In genomic region chr2:17821535-17822451, GRCh38 we compare ENCODE assay signal across 12 cellular contexts. TPM values are rescaled to one million over a fixed set of nuclear protein-coding genes. Genes with fewer than 3 reads are reported as not detected.
DNase-seq lines count a peak whose midpoint lies in the region; ATAC-seq and TF ChIP-seq lines count a peak whose summit lies in the region.
"Had no signal": no experiment of that assay in that cellular context is flagged by ENCODE, and none has a peak within 500 bp of the region (broad histone marks: within the 10 kb centered on the region; RNA-seq: fewer than 3 reads in every experiment).

No MANE protein-coding gene starts in this region.

- H2AFZ ChIP-seq in GM23338 (peak overlapping the region; percentile 90), neural progenitor cell (replicated peaks) (no peak overlapping the region)

- H3K9me3 ChIP-seq in neural progenitor cell (ENCODE audit: low read depth) (no peaks in the 10 kb centered on the region), MG63 (no peaks in the 10 kb centered on the region)

- intact Hi-C loops in MCF 10A (cut with micrococcal nuclease) = no loop called here

- H3K27me3 ChIP-seq in GM23338 (ENCODE audit: insufficient read depth) (no peaks in the 10 kb centered on the region), neural progenitor cell (no peaks in the 10 kb centered on the region), MG63 (no peaks in the 10 kb centered on the region)

- ATAC-seq in GM19023 (IDR thresholded peaks at IDR 0.05; ENCODE audit: unreplicated experiment) (peak; percentile 51), GM23338 (peak; percentile 87), GM18520 (IDR thresholded peaks at IDR 0.05; ENCODE audit: unreplicated experiment) (no peak), HG02588 (IDR thresholded peaks at IDR 0.05; ENCODE audit: unreplicated experiment) (no peak)

- DNase-seq in GM23338 (ENCODE audit: low spot score) (no peak), OCI-M1 (lab: John Stamatoyannopoulos, UW) (peak; percentile 54), neural progenitor cell (ENCODE audit: low spot score) (peak; percentile 18), MG63 (no peak), MCF 10A (ENCODE audit: unreplicated experiment) (no peak)
- DNase-seq: activated CD4-positive, alpha-beta T cell treated with anti-CD3 and anti-CD28 coated beads for 4 hours; NCI-H1105 had no signal

- H3K27ac ChIP-seq in GM23338 (ENCODE audit: low read depth) = no peak overlapping the region
- no peak overlapping the region for H3K27ac ChIP-seq in neural progenitor cell

- H3K36me3 ChIP-seq in GM23338 (ENCODE audit: insufficient read depth) (no peaks in the 10 kb centered on the region), neural progenitor cell (no peaks in the 10 kb centered on the region), MG63 (no peaks in the 10 kb centered on the region)

- H3K4me3 ChIP-seq in GM23338 = no peak overlapping the region
- H3K4me3 ChIP-seq in neural progenitor cell = no peak overlapping the region
- H3K4me3 ChIP-seq in MG63 = no peak overlapping the region

- H3F3A ChIP-seq in GM23338 (replicated peaks; ENCODE audit: low read depth) = no peaks in the 10 kb centered on the region
- peaks cover 3% of the 10 kb centered on the region for H3F3A ChIP-seq in neural progenitor cell (ENCODE audit: low read depth)

- H3K9me3 Mint-ChIP-seq in GM23338 (peaks cover 4% of the 10 kb centered on the region; the same call in 2 of the 3 replicates), neural progenitor cell (peaks cover 2% of the 10 kb centered on the region), MCF 10A (ENCODE audit: unreplicated experiment) (no peaks in the 10 kb centered on the region)

- H3K79me2 ChIP-seq in GM23338 (replicated peaks; ENCODE audit: insufficient read depth) = no peaks in the 10 kb centered on the region
- H3K79me2 ChIP-seq in neural progenitor cell (ENCODE audit: low read depth) = no peaks in the 10 kb centered on the region

- H3K4me2 ChIP-seq in GM23338 (no peak overlapping the region), neural progenitor cell (peak overlapping the region; percentile 52)

- H3K27ac Mint-ChIP-seq in GM23338 (no peak overlapping the region), neural progenitor cell (no peak overlapping the region), MCF 10A (ENCODE audit: low read depth, unreplicated experiment) (no peak overlapping the region)

- CTCF ChIA-PET in MCF 10A (lab: Yijun Ruan, JAX) = interaction anchor here (0.8 to 4.0 kb wide), 5 partner anchors 8 to 557 kb away, joined by 3 to 30 read pairs (median 5); no protein-coding TSS in a partner anchor

- peaks cover 6% of the 10 kb centered on the region for H3K27me3 Mint-ChIP-seq in GM23338 (ENCODE audit: insufficient read depth, low read depth, poor library complexity)
- H3K27me3 Mint-ChIP-seq in neural progenitor cell (ENCODE audit: insufficient read depth, low read depth) = peaks cover 9% of the 10 kb centered on the region
- H3K27me3 Mint-ChIP-seq in MCF 10A (ENCODE audit: insufficient read depth, unreplicated experiment) = no peaks in the 10 kb centered on the region

- H4K20me1 ChIP-seq in GM23338 (replicated peaks; ENCODE audit: insufficient read depth) (no peaks in the 10 kb centered on the region), neural progenitor cell (ENCODE audit: low read depth) (no peaks in the 10 kb centered on the region)

- H3K9ac ChIP-seq in neural progenitor cell = no peak overlapping the region

- H3K36me3 Mint-ChIP-seq in GM23338 (ENCODE audit: low read depth) (no peaks in the 10 kb centered on the region), neural progenitor cell (no peaks in the 10 kb centered on the region), MCF 10A (ENCODE audit: insufficient read depth, unreplicated experiment) (no peaks in the 10 kb centered on the region)

- H3K4me1 ChIP-seq in GM23338 (ENCODE audit: insufficient read depth) (peaks cover 5% of the 10 kb centered on the region), neural progenitor cell (peaks cover 22% of the 10 kb centered on the region)

- BruUV-seq in MCF 10A (replicated peaks; lab: Mats Ljungman, UMichigan) = no TSS peak

- H3K4me1 Mint-ChIP-seq in GM23338 (peaks cover 20% of the 10 kb centered on the region), neural progenitor cell (peaks cover 18% of the 10 kb centered on the region), MCF 10A (ENCODE audit: insufficient read depth, unreplicated experiment) (no peaks in the 10 kb centered on the region)

- H3K4me3 Mint-ChIP-seq in GM23338 (no peak overlapping the region), neural progenitor cell (no peak overlapping the region), MCF 10A (ENCODE audit: unreplicated experiment) (no peak overlapping the region)

- H3K9me2 ChIP-seq in GM23338 (ENCODE audit: insufficient read depth) = no peaks in the 10 kb centered on the region

- no peak for TF ChIP-seq CTCF in GM23338 (conservative IDR thresholded peaks at IDR 0.05; ENCODE audit: low read depth in 2 of 2)
- no peak for TF ChIP-seq CTCF in neural progenitor cell (IDR thresholded peaks at IDR 0.05)
- TF ChIP-seq CTCF in MCF 10A (IDR thresholded peaks at IDR 0.05; ENCODE audit: unreplicated experiment) = no peak

- POLR2A ChIA-PET in MCF 10A (lab: Yijun Ruan, JAX) = no interaction called here

TF ChIP-seq in GM23338, 12 proteins besides CTCF, POLR2A, EP300 and RAD21 (continues in another document):
- TF ChIP-seq ZNF462 (CRISPR knock-in tag; IDR thresholded peaks at IDR 0.05) (no peak), ZNF114 (CRISPR knock-in tag; IDR thresholded peaks at IDR 0.05) (no peak), STAT1 (IDR thresholded peaks at IDR 0.05; ENCODE audit: unreplicated experiment) (no peak), JUNB (IDR thresholded peaks at IDR 0.05; ENCODE audit: unreplicated experiment) (no peak)

RNA-seq across cellular contexts. Expression of gene MSGN1, which starts 5.5 kb away (rescaled TPM):
- total RNA-seq in GM23338 (2014; rRNA removed; shearing (Covaris generic)) = not detected in 2 replicates
- polyA plus RNA-seq in GM23338 (2016; fragmentation: Nextera tagmentation; extraction: Ambion mirVana) = not detected in 2 replicates
- total RNA-seq in neural progenitor cell (ENCODE audit: low replicate concordance) (not detected in 2 replicates), MCF 10A (2022) (not detected in 2 replicates)
- not detected in 2 replicates for total RNA-seq in MG63 (2014; rRNA removed; shearing (Covaris generic); ENCODE audit: low replicate concordance)
- total RNA-seq: osteoblast, temporal lobe had no signal

RNA-seq across cellular contexts. Expression of gene KCNS3, which starts 56.7 kb away (rescaled TPM):
- total RNA-seq in GM23338 (2014; rRNA removed; shearing (Covaris generic)) = 62.4 and 80.0 TPM in 2 replicates
- 20.6 and 23.2 TPM in 2 replicates for polyA plus RNA-seq in GM23338 (2016; fragmentation: Nextera tagmentation; extraction: Ambion mirVana)
- 10.0 and 15.0 TPM in 2 replicates for total RNA-seq in neural progenitor cell (ENCODE audit: low replicate concordance)
- total RNA-seq in MG63 (2014; rRNA removed; shearing (Covaris generic); ENCODE audit: low replicate concordance) = 5.2 and 10.7 TPM in 2 replicates
- total RNA-seq in MCF 10A (2022) = 0.84 and 1.7 TPM in 2 replicates

Comparison
In these comparisons a context has a peak if more than half of its experiments do, and no peak if none do; other contexts are left out.
1. ATAC-seq: peak in GM19023 (single experiment) and GM23338 (single experiment); none in GM18520 (single experiment) and HG02588 (single experiment).
2. DNase-seq: peak in OCI-M1 (single experiment) and neural progenitor cell (single experiment); none in GM23338 (single experiment), MG63 (single experiment) and MCF 10A (single experiment).